In genomic region chr22:38069372-38070249, GRCh38 we compare ENCODE assay signal across 9 cellular contexts. TPM values are rescaled to one million over a fixed set of nuclear protein-coding genes. Genes with fewer than 3 reads are reported as not detected.
DNase-seq lines count a peak whose midpoint lies in the region; ATAC-seq and TF ChIP-seq lines count a peak whose summit lies in the region.
"Had no signal": no experiment of that assay in that cellular context is flagged by ENCODE, and none has a peak within 500 bp of the region (broad histone marks: within the 10 kb centered on the region; RNA-seq: fewer than 3 reads in every experiment).

No MANE protein-coding gene starts in this region.

- no peak overlapping the region for H4K8ac ChIP-seq in IMR-90 (ENCODE audit: low read depth in 2 of 2, low read length in 2 of 2)

- H2BK5ac ChIP-seq in IMR-90 (ENCODE audit: low read depth, low read length, poor library complexity, severe bottlenecking): no peak overlapping the region

- 80% methylated on average over 8 of the region's 21 CpGs; no CpG with 5 or more reads in 1 of the 2 experiments for WGBS in IMR-90 (ENCODE audit: extremely low coverage in 2 of 2, insufficient read length in 1 of 2), 2 experiments
- WGBS in adrenal gland, 4 donors: 74 to 93% (median 81%) methylated on average over 14 to 21 of the region's 21 CpGs

- H3K4me1 ChIP-seq in IMR-90 (ENCODE audit: control insufficient read depth, insufficient read depth, low read length) (no peaks in the 10 kb centered on the region), adrenal gland (replicated peaks in 1 of 2) (no peaks in the 10 kb centered on the region)

- H3K36me3 Mint-ChIP-seq in natural killer cell treated with Interleukin-12 subunit alpha and Interleukin-12 subunit beta and Interleukin-15 and Interleukin-18, amount 100 ng/mL, for 72 hours: no peaks in the 10 kb centered on the region
- peaks cover 10% of the 10 kb centered on the region for H3K36me3 Mint-ChIP-seq in T-helper 17 cell (ENCODE audit: low read depth)

- H2BK120ac ChIP-seq in IMR-90 (ENCODE audit: low read depth, low read length): no peak overlapping the region

- peak; percentile 68 for TF ChIP-seq RAD21 in IMR-90 (IDR thresholded peaks at IDR 0.05; ENCODE audit: low read length)

- no peak overlapping the region for H2AK9ac ChIP-seq in IMR-90 (replicated peaks; ENCODE audit: low read depth, low read length, poor library complexity)

- no peak overlapping the region for H3K27ac ChIP-seq in IMR-90 (ENCODE audit: insufficient read depth, low read length)
- peak overlapping the region in 2 of 5 donors; percentile 25 to 65 for H3K27ac ChIP-seq in adrenal gland
- peak overlapping the region; percentile 95 for H3K27ac ChIP-seq in temporal lobe (ENCODE audit: low read depth, low read length)

- no peak overlapping the region for H3K9ac ChIP-seq in IMR-90 (ENCODE audit: low read depth, low read length)

- no peak overlapping the region for H3K27ac Mint-ChIP-seq in natural killer cell treated with Interleukin-12 subunit alpha and Interleukin-12 subunit beta and Interleukin-15 and Interleukin-18, amount 100 ng/mL, for 72 hours
- H3K27ac Mint-ChIP-seq in T-helper 17 cell: no peak overlapping the region

- ATAC-seq in IMR-90 (ENCODE audit: low read depth): peak; percentile 59; the same call in 1 of the 2 replicates
- ATAC-seq in natural killer cell treated with Interleukin-12 subunit alpha and Interleukin-12 subunit beta and Interleukin-15 and Interleukin-18, amount 100 ng/mL, for 72 hours: no peak
- no peak for ATAC-seq in GM19452 (IDR thresholded peaks at IDR 0.05; ENCODE audit: unreplicated experiment)
- ATAC-seq in T-helper 17 cell: no peak

- H3K18ac ChIP-seq in IMR-90 (ENCODE audit: low read depth, low read length): no peak overlapping the region

- H4K91ac ChIP-seq in IMR-90 (ENCODE audit: insufficient read depth, low read depth, low read length): no peak overlapping the region

- in situ Hi-C loops in IMR-90 (cut with MboI; ENCODE audit: low sequenced_read_pairs): no loop called here

- H2BK20ac ChIP-seq in IMR-90 (ENCODE audit: low read depth, low read length): no peak overlapping the region

- TF ChIP-seq CTCF in IMR-90 (conservative IDR thresholded peaks at IDR 0.05; ENCODE audit: low read depth, low read length): peak; percentile 53
- peak in 4 of 6 experiments; percentile 12 to 55 (median 38) for TF ChIP-seq CTCF in adrenal gland (IDR thresholded peaks at IDR 0.05)

- no peak overlapping the region for H3K56ac ChIP-seq in IMR-90 (ENCODE audit: extremely low read depth, insufficient read depth, low read length)

- intact Hi-C loops in IMR-90 (cut with micrococcal nuclease) (loop anchor here (5.0 kb wide), 1 partner anchor 283 kb away; no protein-coding TSS in a partner anchor), adrenal gland (cut with DNase I) (loop anchor here in 1 of 2 donors (10.0 kb wide), 1 partner anchor 505 kb away; the partner anchor contains the start of gene DMC1)

- H3K9me3 ChIP-seq in IMR-90 (ENCODE audit: control insufficient read depth, insufficient read depth, low read length) (no peaks in the 10 kb centered on the region), adrenal gland (replicated peaks in 1 of 3) (no peaks in the 10 kb centered on the region), T-helper 17 cell (ENCODE audit: control insufficient read depth, low read length, poor library complexity, severe bottlenecking) (no peaks in the 10 kb centered on the region)

- no peaks in the 10 kb centered on the region for H4K20me1 ChIP-seq in IMR-90 (ENCODE audit: insufficient read depth, low read length)

- no peak overlapping the region for H2BK15ac ChIP-seq in IMR-90 (ENCODE audit: low read depth, low read length)

- BruUV-seq in IMR-90 (replicated peaks; lab: Mats Ljungman, UMichigan): no TSS peak

- CTCF ChIA-PET in IMR-90 (lab: Yijun Ruan, JAX): interaction anchor here (0.6 to 1.4 kb wide), 4 partner anchors 10 to 507 kb away, joined by 3 to 4 read pairs (median 3); no protein-coding TSS in a partner anchor

- no peaks in the 10 kb centered on the region for H3K4me1 Mint-ChIP-seq in natural killer cell treated with Interleukin-12 subunit alpha and Interleukin-12 subunit beta and Interleukin-15 and Interleukin-18, amount 100 ng/mL, for 72 hours (ENCODE audit: low read depth in 2 of 2)
- no peaks in the 10 kb centered on the region for H3K4me1 Mint-ChIP-seq in T-helper 17 cell

- no peak overlapping the region for H2AFZ ChIP-seq in IMR-90 (replicated peaks; ENCODE audit: low read length, poor library complexity)

- H3K9me3 Mint-ChIP-seq in natural killer cell treated with Interleukin-12 subunit alpha and Interleukin-12 subunit beta and Interleukin-15 and Interleukin-18, amount 100 ng/mL, for 72 hours: no peaks in the 10 kb centered on the region

- POLR2A ChIA-PET in IMR-90 (lab: Charles Lee; ENCODE audit: unreplicated experiment): no interaction called here

- no peaks in the 10 kb centered on the region for H3K9me1 ChIP-seq in IMR-90 (ENCODE audit: insufficient read depth, low read length)

- H3K4me3 Mint-ChIP-seq in natural killer cell treated with Interleukin-12 subunit alpha and Interleukin-12 subunit beta and Interleukin-15 and Interleukin-18, amount 100 ng/mL, for 72 hours: no peak overlapping the region
- H3K4me3 Mint-ChIP-seq in T-helper 17 cell: no peak overlapping the region

- H3K79me1 ChIP-seq in IMR-90 (ENCODE audit: low read depth in 1 of 2, low read length in 2 of 2): no peaks in the 10 kb centered on the region

- DNase-seq in IMR-90 (peak; percentile 29), adrenal gland (peak in 1 of 7 donors; percentile 83), iPS-NIHi11 (ENCODE audit: low spot score) (peak; percentile 80), cortex of kidney (lab: John Stamatoyannopoulos, UW) (no peak), T-helper 17 cell (no peak)
- DNase-seq in natural killer cell treated with Interleukin-12 subunit alpha and Interleukin-12 subunit beta and Interleukin-15 and Interleukin-18, amount 100 ng/mL, for 72 hours (ENCODE audit: low spot score): no peak

- H3K36me3 ChIP-seq in IMR-90 (ENCODE audit: control insufficient read depth, insufficient read depth, low read length): peaks cover 24% of the 10 kb centered on the region
- H3K36me3 ChIP-seq in adrenal gland (replicated peaks in 1 of 2): peaks cover 0 to 63% of the 10 kb centered on the region in 2 donors

- H3K23ac ChIP-seq in IMR-90 (ENCODE audit: low read depth, low read length): no peak overlapping the region

- H2AK5ac ChIP-seq in IMR-90 (ENCODE audit: low read depth, low read length): no peak overlapping the region

- H4K5ac ChIP-seq in IMR-90 (ENCODE audit: low read depth, low read length): no peak overlapping the region

- H3K4me3 ChIP-seq in IMR-90 (ENCODE audit: insufficient read depth, low read depth, low read length): no peak overlapping the region
- H3K4me3 ChIP-seq in adrenal gland: no peak overlapping the region

- H3K27me3 ChIP-seq in IMR-90 (ENCODE audit: control insufficient read depth, insufficient read depth, low read length): no peaks in the 10 kb centered on the region
- H3K27me3 ChIP-seq in adrenal gland: no peaks in the 10 kb centered on the region

- TF ChIP-seq POLR2A in IMR-90 (IDR thresholded peaks at IDR 0.05; ENCODE audit: low read depth, low read length) (no peak), adrenal gland (IDR thresholded peaks at IDR 0.05) (no peak)

- dilution Hi-C loops in IMR-90 (cut with HindIII; ENCODE audit: low sequenced_read_pairs, unreplicated experiment): no loop called here

- no peak overlapping the region for H3K14ac ChIP-seq in IMR-90 (replicated peaks; ENCODE audit: low read depth, low read length)

- H3K4ac ChIP-seq in IMR-90 (ENCODE audit: low read depth, low read length): no peak overlapping the region

- H3K27me3 Mint-ChIP-seq in natural killer cell treated with Interleukin-12 subunit alpha and Interleukin-12 subunit beta and Interleukin-15 and Interleukin-18, amount 100 ng/mL, for 72 hours: no peaks in the 10 kb centered on the region
- H3K27me3 Mint-ChIP-seq in T-helper 17 cell: no peaks in the 10 kb centered on the region

- no peak overlapping the region for H3K4me2 ChIP-seq in IMR-90 (ENCODE audit: low read depth, low read length)

TF ChIP-seq in IMR-90, 13 proteins besides CTCF, POLR2A, EP300 and RAD21:
- peak; percentile 46 for TF ChIP-seq SMC3 (IDR thresholded peaks at IDR 0.05; ENCODE audit: low read depth, low read length)
- TF ChIP-seq NFE2L2 (IDR thresholded peaks at IDR 0.05; ENCODE audit: low read depth, low read length): no peak
- TF ChIP-seq CHD1 (IDR thresholded peaks at IDR 0.05; ENCODE audit: low read depth, low read length): no peak
- TF ChIP-seq CEBPB (IDR thresholded peaks at IDR 0.05; ENCODE audit: low read depth, low read length): no peak
- TF ChIP-seq FOS (IDR thresholded peaks at IDR 0.05; ENCODE audit: low read depth, low read length): no peak

RNA-seq across cellular contexts. Expression of gene PICK1, which starts 12.4 kb away (rescaled TPM):
- 14.4 and 16.5 TPM in 2 replicates for total RNA-seq in IMR-90 (2012; rRNA removed)
- 21.0 and 22.1 TPM in 2 replicates for polyA plus RNA-seq in IMR-90 (2012; rRNA removed)
- 21.3 and 24.6 TPM in 2 replicates for polyA plus RNA-seq in IMR-90 (2012; cell fraction: cytosol; rRNA removed)
- 95.1 and 119 TPM in 2 replicates for polyA plus RNA-seq in IMR-90 (2012; cell fraction: nucleus; rRNA removed; ENCODE audit: low replicate concordance)
- total RNA-seq in adrenal gland: 10 to 100 TPM; 30.6 to 46.7 (median 39.0) TPM
- polyA plus RNA-seq in adrenal gland: 10 to 100 TPM; 28.7 to 93.6 (median 45.2) TPM
- total RNA-seq in temporal lobe: 21.6 TPM
- total RNA-seq in natural killer cell treated with Interleukin-12 subunit alpha and Interleukin-12 subunit beta and Interleukin-15 and Interleukin-18, amount 100 ng/mL, for 72 hours: 10 to 100 TPM; 14.8 to 18.8 TPM
- 10 to 100 TPM; 24.5 to 25.4 TPM for total RNA-seq in T-helper 17 cell

RNA-seq across cellular contexts. Expression of gene SLC16A8, which starts 14.4 kb away (rescaled TPM):
- not detected in 2 replicates for total RNA-seq in IMR-90 (2012; rRNA removed)
- not detected in 2 replicates for polyA plus RNA-seq in IMR-90 (2012; rRNA removed)
- 0.08 and 0.21 TPM in 2 replicates for polyA plus RNA-seq in IMR-90 (2012; cell fraction: cytosol; rRNA removed)
- not detected in 2 replicates for polyA plus RNA-seq in IMR-90 (2012; cell fraction: nucleus; rRNA removed; ENCODE audit: low replicate concordance)
- under 1 TPM in 5 of 8 donors, not detected in 3; 0.36 to 0.54 (median 0.52) TPM for total RNA-seq in adrenal gland
- 1 to 10 TPM in 1 of 3 donors, under 1 TPM in 1, not detected in 1; 0.30 to 1.3 TPM for polyA plus RNA-seq in adrenal gland
- 1.2 TPM for total RNA-seq in temporal lobe
- under 1 TPM in 1 of 2 donors, not detected in 1; 0.50 TPM for total RNA-seq in natural killer cell treated with Interleukin-12 subunit alpha and Interleukin-12 subunit beta and Interleukin-15 and Interleukin-18, amount 100 ng/mL, for 72 hours
- not detected for total RNA-seq in T-helper 17 cell
- total RNA-seq: NCI-H460 had no signal

RNA-seq across cellular contexts. Expression of gene BAIAP2L2, which starts 40.9 kb away (rescaled TPM):
- total RNA-seq in IMR-90 (2012; rRNA removed) (0.18 and 0.28 TPM in 2 replicates), adrenal gland (1 to 10 TPM in 1 of 8 donors, under 1 TPM in 6, not detected in 1; 0.43 to 2.1 (median 0.55) TPM), temporal lobe (0.25 TPM), T-helper 17 cell (1 to 10 TPM in 1 of 2 donors, under 1 TPM in 1; 0.86 to 1.3 TPM)
- polyA plus RNA-seq in IMR-90 (2012; rRNA removed) (0.46 and 0.67 TPM in 2 replicates), adrenal gland (1 to 10 TPM in 2 of 3 donors, under 1 TPM in 1; 0.09 to 6.0 (median 4.6) TPM)
- 0.55 and 0.81 TPM in 2 replicates for polyA plus RNA-seq in IMR-90 (2012; cell fraction: cytosol; rRNA removed)
- 1.1 and 2.3 TPM in 2 replicates for polyA plus RNA-seq in IMR-90 (2012; cell fraction: nucleus; rRNA removed; ENCODE audit: low replicate concordance)
- total RNA-seq in natural killer cell treated with Interleukin-12 subunit alpha and Interleukin-12 subunit beta and Interleukin-15 and Interleukin-18, amount 100 ng/mL, for 72 hours: under 1 TPM; 0.40 to 0.84 TPM
- total RNA-seq: NCI-H460 had no signal

Comparison
In these comparisons a context has a peak if more than half of its experiments do, and no peak if none do; other contexts are left out.
1. DNase-seq: peak in IMR-90 (single experiment) and iPS-NIHi11 (single experiment); none in natural killer cell treated with Interleukin-12 subunit alpha and Interleukin-12 subunit beta and Interleukin-15 and Interleukin-18, amount 100 ng/mL, for 72 hours (single experiment), cortex of kidney (single experiment) and T-helper 17 cell (0 of 3).